In the genomic region with DNA sequence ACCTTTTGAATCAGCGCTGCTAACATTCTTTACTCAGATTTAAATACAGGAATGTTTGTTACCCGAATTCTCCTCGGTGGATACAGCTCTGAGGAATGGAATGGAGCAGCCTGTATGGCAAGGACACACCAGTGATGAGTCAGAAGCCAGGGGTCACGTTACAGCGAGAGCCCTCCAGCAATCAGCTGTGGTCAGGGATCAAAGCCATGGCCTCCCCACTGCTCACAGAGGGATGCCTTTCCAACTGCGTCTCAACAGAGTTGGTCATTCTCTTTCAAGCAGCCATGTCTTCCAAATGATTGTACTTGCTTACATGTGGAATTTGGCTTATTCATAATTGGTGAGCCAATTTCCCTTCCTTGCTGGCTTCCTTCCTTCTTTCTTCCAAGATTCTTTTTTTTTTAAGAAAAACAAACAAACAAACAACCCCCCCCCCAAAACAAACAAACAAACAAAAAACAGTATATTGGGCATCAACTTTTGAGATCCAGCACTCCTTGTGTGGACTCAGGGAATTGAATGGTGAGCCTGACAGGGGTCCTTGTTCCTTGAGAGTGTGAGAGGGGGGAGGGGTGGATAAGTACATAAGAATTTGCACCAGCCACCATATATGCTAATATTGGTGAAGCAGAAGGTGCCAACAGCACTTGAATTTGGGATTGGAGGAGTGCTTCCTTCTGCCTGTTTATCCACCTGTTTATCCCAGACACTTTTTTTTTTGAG, we compare ENCODE assay signal across 12 cellular contexts.
DNase-seq lines count a peak whose midpoint lies in the region; ATAC-seq, FAIRE-seq and TF ChIP-seq lines count a peak whose summit lies in the region.
"Had no signal": no experiment of that assay in that cellular context is flagged by ENCODE, and none has a peak within 500 bp of the region (broad histone marks: within the 10 kb centered on the region; RNA-seq: fewer than 3 reads in every experiment).

No MANE protein-coding gene starts in this region.

- no peak for TF ChIP-seq CTCF in left ventricle myocardium inferior (IDR thresholded peaks at IDR 0.05; ENCODE audit: borderline replicate concordance)
- no peak for TF ChIP-seq CTCF in chondrocyte (IDR thresholded peaks at IDR 0.05)
- TF ChIP-seq CTCF in left lung (IDR thresholded peaks at IDR 0.05): no peak

- peaks cover 23% of the 10 kb centered on the region for H3K4me1 ChIP-seq in left ventricle myocardium inferior
- H3K4me1 ChIP-seq in left lung: no peaks in the 10 kb centered on the region

- no peaks in the 10 kb centered on the region for H3K9me3 ChIP-seq in left ventricle myocardium inferior (replicated peaks)
- H3K9me3 ChIP-seq in left lung: no peaks in the 10 kb centered on the region

- H3K36me3 ChIP-seq in left ventricle myocardium inferior: no peaks in the 10 kb centered on the region
- no peaks in the 10 kb centered on the region for H3K36me3 ChIP-seq in left lung

- H3K27ac ChIP-seq in left ventricle myocardium inferior (replicated peaks) (no peak overlapping the region), left lung (no peak overlapping the region)

- no peak overlapping the region for H3K4me3 Mint-ChIP-seq in chondrocyte (ENCODE audit: unreplicated experiment)
- no peak overlapping the region for H3K4me3 Mint-ChIP-seq in naive thymus-derived CD8-positive, alpha-beta T cell
- H3K4me3 Mint-ChIP-seq: memory B cell; stimulated activated naive CD8-positive, alpha-beta T cell treated with anti-CD3 and anti-CD28 coated beads, Interleukin-15, amount 100 ng/mL, for 72 hours had no signal

- no peak for FAIRE-seq in GM19239 (lab: Jason Lieb, UNC)

- peak; percentile 62 for DNase-seq in Right ventricle myocardium superior
- DNase-seq in left ventricle myocardium inferior: no peak
- DNase-seq in chondrocyte (ENCODE audit: low spot score): no peak
- peak in 1 of 2 donors; percentile 69 for DNase-seq in left lung
- no peak for DNase-seq in GM19239 (ENCODE audit: insufficient read length, low spot score)
- no peak for DNase-seq in activated CD4-positive, alpha-beta T cell treated with anti-CD3 and anti-CD28 coated beads, Interleukin-2, amount 50 U/mL, for 1 hour
- DNase-seq in naive thymus-derived CD8-positive, alpha-beta T cell: no peak
- no peak for DNase-seq in NCI-H128 (lab: John Stamatoyannopoulos, UW; ENCODE audit: unreplicated experiment)
- DNase-seq: AML-193; NCI-H1048; stimulated activated naive CD8-positive, alpha-beta T cell treated with anti-CD3 and anti-CD28 coated beads, Interleukin-15, amount 100 ng/mL, for 72 hours had no signal

- no peak overlapping the region for H3K4me3 ChIP-seq in left ventricle myocardium inferior
- H3K4me3 ChIP-seq in left lung: no peak overlapping the region

- peaks cover 21% of the 10 kb centered on the region for H3K4me1 Mint-ChIP-seq in chondrocyte (ENCODE audit: low read depth)
- peaks cover 0 to 6% (median 2%) of the 10 kb centered on the region in 4 donors for H3K4me1 Mint-ChIP-seq in naive thymus-derived CD8-positive, alpha-beta T cell
- H3K4me1 Mint-ChIP-seq: stimulated activated naive CD8-positive, alpha-beta T cell treated with anti-CD3 and anti-CD28 coated beads, Interleukin-15, amount 100 ng/mL, for 72 hours had no signal

- POLR2A ChIA-PET in naive thymus-derived CD8-positive, alpha-beta T cell (lab: Charles Lee): no interaction called here

- intact Hi-C loops in Right ventricle myocardium superior (cut with DNase I) (no loop called here), left ventricle myocardium inferior (cut with micrococcal nuclease) (no loop called here), left lung (cut with DNase I) (no loop called here)

- ATAC-seq in Right ventricle myocardium superior (ENCODE audit: poor library complexity) (peak; percentile 34), left lung (peak; percentile 90)
- no peak for ATAC-seq in naive thymus-derived CD8-positive, alpha-beta T cell
- ATAC-seq: stimulated activated naive CD8-positive, alpha-beta T cell treated with anti-CD3 and anti-CD28 coated beads, Interleukin-15, amount 100 ng/mL, for 72 hours had no signal

- H3K27me3 ChIP-seq in left ventricle myocardium inferior (ENCODE audit: low read depth): no peaks in the 10 kb centered on the region
- H3K27me3 ChIP-seq in left lung: no peaks in the 10 kb centered on the region

- H3K9me3 Mint-ChIP-seq in chondrocyte (ENCODE audit: low read depth): peaks cover 5% of the 10 kb centered on the region
- peaks cover 0 to 2% (median 0%) of the 10 kb centered on the region in 9 donors for H3K9me3 Mint-ChIP-seq in naive thymus-derived CD8-positive, alpha-beta T cell
- H3K9me3 Mint-ChIP-seq: stimulated activated naive CD8-positive, alpha-beta T cell treated with anti-CD3 and anti-CD28 coated beads, Interleukin-15, amount 100 ng/mL, for 72 hours had no signal

- peak overlapping the region; percentile 67 for H3K27ac Mint-ChIP-seq in chondrocyte (ENCODE audit: unreplicated experiment)
- no peak overlapping the region for H3K27ac Mint-ChIP-seq in naive thymus-derived CD8-positive, alpha-beta T cell
- H3K27ac Mint-ChIP-seq: memory B cell; stimulated activated naive CD8-positive, alpha-beta T cell treated with anti-CD3 and anti-CD28 coated beads, Interleukin-15, amount 100 ng/mL, for 72 hours had no signal

- peaks cover 9% of the 10 kb centered on the region for H3K36me3 Mint-ChIP-seq in chondrocyte (ENCODE audit: low read depth)
- peaks cover 3 to 8% (median 5%) of the 10 kb centered on the region in 3 donors for H3K36me3 Mint-ChIP-seq in naive thymus-derived CD8-positive, alpha-beta T cell
- H3K36me3 Mint-ChIP-seq: memory B cell had no signal

- H3K27me3 Mint-ChIP-seq in chondrocyte (ENCODE audit: low read depth): no peaks in the 10 kb centered on the region
- H3K27me3 Mint-ChIP-seq in naive thymus-derived CD8-positive, alpha-beta T cell: no peaks in the 10 kb centered on the region
- H3K27me3 Mint-ChIP-seq: stimulated activated naive CD8-positive, alpha-beta T cell treated with anti-CD3 and anti-CD28 coated beads, Interleukin-15, amount 100 ng/mL, for 72 hours had no signal

Comparison
In these comparisons a context has a peak if more than half of its experiments do, and no peak if none do; other contexts are left out.
1. ATAC-seq: peak in Right ventricle myocardium superior (single experiment) and left lung (single experiment); none in naive thymus-derived CD8-positive, alpha-beta T cell (0 of 2).